Comparison of ENCODE assay signal across 18 cellular contexts in the genomic region with DNA sequence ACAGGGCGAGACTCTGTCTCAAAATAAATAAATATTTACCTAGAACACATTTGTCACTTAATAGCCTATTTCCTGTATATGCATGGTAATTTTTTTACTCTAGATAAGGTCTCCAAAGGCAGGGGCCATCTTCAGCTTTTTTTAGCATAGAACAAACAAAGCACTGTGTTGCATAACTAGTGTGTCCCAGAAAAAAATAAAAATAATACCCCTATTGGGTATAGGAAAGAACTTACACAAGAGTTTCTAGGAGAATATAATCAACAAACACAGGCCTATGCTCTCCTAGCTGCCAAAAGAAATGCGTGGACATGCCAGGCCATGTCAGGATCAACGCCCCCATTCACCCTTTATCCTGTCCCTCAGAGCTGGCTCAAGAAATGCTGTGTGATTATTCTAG.
A peak's percentile ranks its signal among the peaks of the same experiment; 100 is the strongest.
DNase-seq lines count a peak whose midpoint lies in the region; ATAC-seq and TF ChIP-seq lines count a peak whose summit lies in the region.
"Had no signal": no experiment of that assay in that cellular context is flagged by ENCODE, and none has a peak within 500 bp of the region (broad histone marks: within the 10 kb centered on the region; RNA-seq: fewer than 3 reads in every experiment).

No MANE protein-coding gene starts in this region.

- peaks cover 41 to 66% of the 10 kb centered on the region in 2 experiments for H3K79me1 ChIP-seq in IMR-90 (ENCODE audit: low read depth in 1 of 2, low read length in 2 of 2)

- peak overlapping the region; percentile 33; the same call in 1 of the 2 replicates for H2AK5ac ChIP-seq in IMR-90 (ENCODE audit: low read depth, low read length)

- H3K36me3 ChIP-seq in IMR-90 (ENCODE audit: control insufficient read depth, insufficient read depth, low read length) (no peaks in the 10 kb centered on the region), esophagus (ENCODE audit: control insufficient read depth in 2 of 2, insufficient read depth in 2 of 2, low read length in 1 of 2) (no peaks in the 10 kb centered on the region), right atrium auricular region (no peaks in the 10 kb centered on the region), psoas muscle (ENCODE audit: insufficient read depth in 1 of 2, low read depth in 1 of 2) (no peaks in the 10 kb centered on the region)
- H3K36me3 ChIP-seq: SJSA1, spleen had no signal

- peak overlapping the region; percentile 48; the same call in 1 of the 2 replicates for H3K23ac ChIP-seq in IMR-90 (ENCODE audit: low read depth, low read length)

- peak overlapping the region; percentile 16; the same call in 1 of the 2 replicates for H4K91ac ChIP-seq in IMR-90 (ENCODE audit: insufficient read depth, low read depth, low read length)

- peak overlapping the region; percentile 65; the same call in 1 of the 2 replicates for H2BK120ac ChIP-seq in IMR-90 (ENCODE audit: low read depth, low read length)

- H2BK20ac ChIP-seq in IMR-90 (ENCODE audit: low read depth, low read length), result peak overlapping the region; percentile 43; the same call in 1 of the 2 replicates

- peak overlapping the region; percentile 76; the same call in 1 of the 2 replicates for H3K4ac ChIP-seq in IMR-90 (ENCODE audit: low read depth, low read length)

- H3K4me3 ChIP-seq in IMR-90 (ENCODE audit: insufficient read depth, low read depth, low read length) (no peak overlapping the region), esophagus (ENCODE audit: low read depth in 1 of 2, low read length in 2 of 2) (no peak overlapping the region), right atrium auricular region (no peak overlapping the region), psoas muscle (no peak overlapping the region)
- H3K4me3 ChIP-seq: SJSA1, spleen had no signal

- no peak overlapping the region for H2AK9ac ChIP-seq in IMR-90 (replicated peaks; ENCODE audit: low read depth, low read length, poor library complexity)

- CTCF ChIA-PET in IMR-90 (lab: Yijun Ruan, JAX), result interaction anchor here (0.9 kb wide), 1 partner anchor 41 kb away, joined by 4 read pairs; no protein-coding TSS in a partner anchor

- peak overlapping the region; percentile 38; the same call in 1 of the 3 replicates for H2BK15ac ChIP-seq in IMR-90 (ENCODE audit: low read depth, low read length)

- H2AFZ ChIP-seq in IMR-90 (replicated peaks; ENCODE audit: low read length, poor library complexity), result no peak overlapping the region

- dilution Hi-C loops in IMR-90 (cut with HindIII; ENCODE audit: low sequenced_read_pairs, unreplicated experiment), result no loop called here

- H2BK5ac ChIP-seq in IMR-90 (ENCODE audit: low read depth, low read length, poor library complexity, severe bottlenecking), result no peak overlapping the region

- H4K5ac ChIP-seq in IMR-90 (ENCODE audit: low read depth, low read length), result no peak overlapping the region

- WGBS in IMR-90 (ENCODE audit: extremely low coverage in 2 of 2, insufficient read length in 1 of 2), 2 experiments, result no CpG with 5 or more reads among the region's 3 CpGs
- 47 to 64% methylated on average over 3 of the region's 3 CpGs for WGBS in esophagus, 2 donors
- WGBS in psoas muscle, 3 donors, result 48 to 73% (median 53%) methylated on average over 3 of the region's 3 CpGs

- no peak overlapping the region for H3K18ac ChIP-seq in IMR-90 (ENCODE audit: low read depth, low read length)

- DNase-seq in IMR-90, result no peak
- no peak for DNase-seq in right atrium auricular region (ENCODE audit: low spot score)
- no peak for DNase-seq in psoas muscle
- no peak for DNase-seq in effector CD4-positive, alpha-beta T cell
- no peak for DNase-seq in NK-92 treated with Interleukin-12 subunit alpha and Interleukin-12 subunit beta, amount 100 ng/mL, for 24 hours (lab: John Stamatoyannopoulos, UW)
- DNase-seq in anterior cingulate cortex (lab: John Stamatoyannopoulos, UW), result no peak
- DNase-seq: activated B cell treated with CpG ODN at 0.5 μM for 24 hours; activated CD8-positive, alpha-beta T cell treated with anti-CD3 and anti-CD28 coated beads, Interleukin-2, amount 10 ng/mL, durations not matched to agents 7 days and 5 days; activated T-cell treated with anti-CD3 and anti-CD28 coated beads, Interleukin-2, amount 50 U/mL, for 48 hours; NCI-H1417 treated with DMSO at 0.1 percent for 48 hours; NCI-H2171; NCI-H526 treated with DMSO at 0.1 percent for 48 hours; posterior cingulate gyrus; spleen had no signal

- no peak overlapping the region for H3K9ac ChIP-seq in IMR-90 (ENCODE audit: low read depth, low read length)

- TF ChIP-seq RAD21 in IMR-90 (IDR thresholded peaks at IDR 0.05; ENCODE audit: low read length), result no peak

- H3K9me1 ChIP-seq in IMR-90 (ENCODE audit: insufficient read depth, low read length), result peaks cover 31% of the 10 kb centered on the region

- peak overlapping the region; percentile 46 for H3K14ac ChIP-seq in IMR-90 (replicated peaks; ENCODE audit: low read depth, low read length)

- H4K8ac ChIP-seq in IMR-90 (ENCODE audit: low read depth in 2 of 2, low read length in 2 of 2), result no peak overlapping the region; a peak in 1 of 4 replicates

- H3K9me3 ChIP-seq in IMR-90 (ENCODE audit: control insufficient read depth, insufficient read depth, low read length) (no peaks in the 10 kb centered on the region), esophagus (ENCODE audit: control insufficient read depth in 2 of 2, insufficient read depth in 1 of 2, low read depth in 1 of 2, low read length in 1 of 2) (no peaks in the 10 kb centered on the region), right atrium auricular region (no peaks in the 10 kb centered on the region), psoas muscle (no peaks in the 10 kb centered on the region)
- H3K9me3 ChIP-seq: SJSA1, spleen had no signal

- no peak overlapping the region for H3K4me2 ChIP-seq in IMR-90 (ENCODE audit: low read depth, low read length)

- no peak overlapping the region for H3K56ac ChIP-seq in IMR-90 (ENCODE audit: extremely low read depth, insufficient read depth, low read length)

- H3K27me3 ChIP-seq in IMR-90 (ENCODE audit: control insufficient read depth, insufficient read depth, low read length) (no peaks in the 10 kb centered on the region), esophagus (ENCODE audit: control insufficient read depth in 1 of 2, insufficient read depth in 2 of 2, low read length in 2 of 2) (no peaks in the 10 kb centered on the region), right atrium auricular region (no peaks in the 10 kb centered on the region), psoas muscle (ENCODE audit: insufficient read depth in 3 of 3, low read length in 2 of 3) (no peaks in the 10 kb centered on the region)
- H3K27me3 ChIP-seq: SJSA1, spleen had no signal

- POLR2A ChIA-PET in IMR-90 (lab: Charles Lee; ENCODE audit: unreplicated experiment), result no interaction called here

- H3K4me1 ChIP-seq in IMR-90 (ENCODE audit: control insufficient read depth, insufficient read depth, low read length) (peaks cover 32% of the 10 kb centered on the region), esophagus (ENCODE audit: control insufficient read depth in 2 of 2, insufficient read depth in 2 of 2, low read length in 1 of 2) (peaks cover 6 to 13% of the 10 kb centered on the region in 2 donors), right atrium auricular region (peaks cover 0 to 52% of the 10 kb centered on the region in 2 donors), psoas muscle (peaks cover 43% of the 10 kb centered on the region)
- H3K4me1 ChIP-seq: spleen had no signal

- BruUV-seq in IMR-90 (replicated peaks; lab: Mats Ljungman, UMichigan), result no TSS peak

- intact Hi-C loops in IMR-90 (cut with micrococcal nuclease) (no loop called here), psoas muscle (cut with DNase I) (no loop called here)

- TF ChIP-seq CTCF in IMR-90 (conservative IDR thresholded peaks at IDR 0.05; ENCODE audit: low read depth, low read length) (no peak), right atrium auricular region (IDR thresholded peaks at IDR 0.05) (no peak), psoas muscle (IDR thresholded peaks at IDR 0.05) (no peak)

- ATAC-seq in IMR-90 (ENCODE audit: low read depth) (peak; percentile 3; the same call in 1 of the 2 replicates), psoas muscle (peak in 3 of 4 donors; percentile 11 to 32 (median 23)), HG03571 (IDR thresholded peaks at IDR 0.05; ENCODE audit: unreplicated experiment) (no peak)
- ATAC-seq: activated CD8-positive, alpha-beta T cell treated with anti-CD3 and anti-CD28 coated beads, Interleukin-2, amount 10 ng/mL, durations not matched to agents 7 days and 5 days; activated naive CD4-positive, alpha-beta T cell treated with anti-CD3 and anti-CD28 coated beads, Interleukin-2, amount 50 U/mL, for 72 hours had no signal

- H3K27ac ChIP-seq in IMR-90 (ENCODE audit: insufficient read depth, low read length) (no peak overlapping the region), esophagus (ENCODE audit: low read depth in 2 of 2, low read length in 1 of 2) (peak overlapping the region; percentile 71 to 75), right atrium auricular region (peak overlapping the region; percentile 1 to 50), psoas muscle (no peak overlapping the region)
- H3K27ac ChIP-seq: SJSA1, spleen had no signal

- peaks cover 9% of the 10 kb centered on the region; the same call in 1 of the 2 replicates for H4K20me1 ChIP-seq in IMR-90 (ENCODE audit: insufficient read depth, low read length)

- in situ Hi-C loops in IMR-90 (cut with MboI; ENCODE audit: low sequenced_read_pairs), result no loop called here

- no peak for TF ChIP-seq POLR2A in IMR-90 (IDR thresholded peaks at IDR 0.05; ENCODE audit: low read depth, low read length)

TF ChIP-seq in IMR-90, 13 proteins besides CTCF, POLR2A, EP300 and RAD21 (continues in another document):
- TF ChIP-seq SMC3 (IDR thresholded peaks at IDR 0.05; ENCODE audit: low read depth, low read length) (no peak), MXI1 (IDR thresholded peaks at IDR 0.05; ENCODE audit: borderline replicate concordance, low read depth, low read length) (no peak), RCOR1 (IDR thresholded peaks at IDR 0.05; ENCODE audit: insufficient replicate concordance, low read length) (no peak), MAZ (IDR thresholded peaks at IDR 0.05; ENCODE audit: borderline replicate concordance, low read depth, low read length) (no peak), NFE2L2 (IDR thresholded peaks at IDR 0.05; ENCODE audit: low read depth, low read length) (no peak), MAFK (IDR thresholded peaks at IDR 0.05; ENCODE audit: low read depth, low read length) (no peak), CEBPB (IDR thresholded peaks at IDR 0.05; ENCODE audit: low read depth, low read length) (no peak)
- TF ChIP-seq, protein P1, sequence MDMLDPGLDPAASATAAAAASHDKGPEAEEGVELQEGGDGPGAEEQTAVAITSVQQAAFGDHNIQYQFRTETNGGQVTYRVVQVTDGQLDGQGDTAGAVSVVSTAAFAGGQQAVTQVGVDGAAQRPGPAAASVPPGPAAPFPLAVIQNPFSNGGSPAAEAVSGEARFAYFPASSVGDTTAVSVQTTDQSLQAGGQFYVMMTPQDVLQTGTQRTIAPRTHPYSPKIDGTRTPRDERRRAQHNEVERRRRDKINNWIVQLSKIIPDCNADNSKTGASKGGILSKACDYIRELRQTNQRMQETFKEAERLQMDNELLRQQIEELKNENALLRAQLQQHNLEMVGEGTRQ (IDR thresholded peaks at IDR 0.05; ENCODE audit: low read depth, low read length), result no peak

Comparison
In these comparisons a context has a peak if more than half of its experiments do, and no peak if none do; other contexts are left out.
1. H3K27ac ChIP-seq: peak in esophagus (2 of 2) and right atrium auricular region (2 of 2); none in IMR-90 (single experiment) and psoas muscle (single experiment).